In genomic region chr1:54715493-54716298, GRCh38 we compare ENCODE assay signal across 8 cellular contexts. TPM values are rescaled to one million over a fixed set of nuclear protein-coding genes. Genes with fewer than 3 reads are reported as not detected.
DNase-seq lines count a peak whose midpoint lies in the region; ATAC-seq, FAIRE-seq and TF ChIP-seq lines count a peak whose summit lies in the region.

Gene TTC4 (plus strand): TSS chr1:54715861. CDS start chr1:54715909, 48 bp downstream.

- peak within 1 kb of the TSS; percentile 77 for H3K27ac Mint-ChIP-seq in astrocyte (ENCODE audit: unreplicated experiment)

- FAIRE-seq in astrocyte (lab: Jason Lieb, UNC) = no peak

- no peaks in the 10 kb centered on the region for H3K9me2 ChIP-seq in hepatocyte (replicated peaks; ENCODE audit: insufficient read depth)

- TF ChIP-seq CTCF in astrocyte (IDR thresholded peaks at IDR 0.05; ENCODE audit: insufficient read depth, low read depth, low read length) (no peak), hepatocyte (IDR thresholded peaks at IDR 0.05; ENCODE audit: poor library complexity) (no peak)

- H4K20me1 ChIP-seq in astrocyte (ENCODE audit: insufficient read depth, low read length) (no peaks in the 10 kb centered on the region), hepatocyte (ENCODE audit: insufficient read depth, poor library complexity, severe bottlenecking) (no peaks in the 10 kb centered on the region)

- peak within 1 kb of the TSS; percentile 94 for H3K27ac ChIP-seq in astrocyte (ENCODE audit: low read depth, low read length)
- H3K27ac ChIP-seq in hepatocyte = peak within 1 kb of the TSS; percentile 68
- peak within 1 kb of the TSS in 1 of 2 donors; percentile 69 for H3K27ac ChIP-seq in aorta (ENCODE audit: low read depth in 1 of 2, low read length in 2 of 2)

- WGBS in hepatocyte (ENCODE audit: low lambda C conversion rate, missing lambda C conversion rate) = 2% methylated on average over 46 of the region's 51 CpGs
- WGBS in aorta, 2 donors = 1% methylated on average over 50 to 51 of the region's 51 CpGs

- H3K36me3 ChIP-seq in astrocyte (ENCODE audit: insufficient read depth, low read length) (peaks cover 7% of the 10 kb centered on the region), hepatocyte (replicated peaks; ENCODE audit: insufficient read depth, low read depth) (no peaks in the 10 kb centered on the region), aorta (ENCODE audit: control insufficient read depth in 1 of 2, insufficient read depth in 2 of 2, low read length in 1 of 2) (no peaks in the 10 kb centered on the region)

- peaks cover 26% of the 10 kb centered on the region for H3K27me3 Mint-ChIP-seq in astrocyte (ENCODE audit: low read depth, unreplicated experiment)

- H3K4me1 ChIP-seq in astrocyte (ENCODE audit: insufficient read depth, low read length) (peaks cover 7% of the 10 kb centered on the region), hepatocyte (ENCODE audit: insufficient read depth) (no peaks in the 10 kb centered on the region), aorta (ENCODE audit: control insufficient read depth in 1 of 2, insufficient read depth in 2 of 2, low read length in 2 of 2) (no peaks in the 10 kb centered on the region)

- H3K27me3 ChIP-seq in astrocyte (ENCODE audit: insufficient read depth, low read length) (peaks cover 2% of the 10 kb centered on the region), hepatocyte (peaks cover 4% of the 10 kb centered on the region), aorta (ENCODE audit: control insufficient read depth in 1 of 2, insufficient read depth in 2 of 2, low read length in 1 of 2) (no peaks in the 10 kb centered on the region)

- DNase-seq in NCI-H187 (lab: John Stamatoyannopoulos, UW) = peak; percentile 56 to 63
- DNase-seq in T-helper 22 cell (ENCODE audit: low read depth) = peak; percentile 63
- DNase-seq in astrocyte (ENCODE audit: low read depth) = peak; percentile 61
- DNase-seq in hepatocyte (ENCODE audit: low spot score) = peak; percentile 93
- peak; percentile 40 for DNase-seq in renal cortical epithelial cell (ENCODE audit: low read depth)
- peak; percentile 87 to 94 for DNase-seq in aorta

- H3K4me3 ChIP-seq in astrocyte (ENCODE audit: insufficient read depth, low read depth, low read length) = peak within 1 kb of the TSS; percentile 80
- H3K4me3 ChIP-seq in hepatocyte = peak within 1 kb of the TSS; percentile 88
- H3K4me3 ChIP-seq in aorta (ENCODE audit: low read length in 2 of 2) = peak within 1 kb of the TSS; percentile 55 to 67

- peak; percentile 51 for ATAC-seq in GM18499 (IDR thresholded peaks at IDR 0.05; ENCODE audit: insufficient read depth, unreplicated experiment)
- peak; percentile 91 for ATAC-seq in HG02884 (IDR thresholded peaks at IDR 0.05; ENCODE audit: unreplicated experiment)
- peak; percentile 98 for ATAC-seq in aorta (ENCODE audit: low FRiP score)

- H3K4me2 ChIP-seq in astrocyte (ENCODE audit: low read length) (peak within 1 kb of the TSS; percentile 88), hepatocyte (peak within 1 kb of the TSS; percentile 82)

- H3K9me3 Mint-ChIP-seq in astrocyte (ENCODE audit: unreplicated experiment) = no peaks in the 10 kb centered on the region

- peak within 1 kb of the TSS; percentile 91 for H3K9ac ChIP-seq in astrocyte (ENCODE audit: low read length)

- H2AFZ ChIP-seq in astrocyte (ENCODE audit: low read depth, low read length) = peak within 1 kb of the TSS; percentile 88
- H2AFZ ChIP-seq in hepatocyte = peak within 1 kb of the TSS; percentile 99

- H3K9me3 ChIP-seq in astrocyte (ENCODE audit: insufficient read depth, low read depth, low read length) = no peaks in the 10 kb centered on the region
- no peaks in the 10 kb centered on the region for H3K9me3 ChIP-seq in hepatocyte (ENCODE audit: low read depth)
- no peaks in the 10 kb centered on the region for H3K9me3 ChIP-seq in aorta (ENCODE audit: control insufficient read depth, low read length)

- intact Hi-C loops in aorta (cut with DNase I) = loop anchor here (2.0 to 10.0 kb wide), 3 partner anchors 49 to 221 kb away; partner anchors contain the start of genes ACOT11 (in 1 of the 2) and PARS2 (in 1 of the 2)

- H3K36me3 Mint-ChIP-seq in astrocyte (ENCODE audit: low read depth, unreplicated experiment) = no peaks in the 10 kb centered on the region

- H3K4me1 Mint-ChIP-seq in astrocyte (ENCODE audit: low read depth, unreplicated experiment) = peaks cover 6% of the 10 kb centered on the region

- H3K4me3 Mint-ChIP-seq in astrocyte (ENCODE audit: unreplicated experiment) = peak within 1 kb of the TSS; percentile 95

- H3K79me2 ChIP-seq in astrocyte (ENCODE audit: insufficient read depth, low read length) (peaks cover 34% of the 10 kb centered on the region), hepatocyte (peaks cover 17% of the 10 kb centered on the region)

RNA-seq across cellular contexts. Expression of gene TTC4, which starts in this region (rescaled TPM):
- 18.4 and 18.8 TPM in 2 replicates for total RNA-seq in astrocyte
- 19.4 and 20.0 TPM in 2 replicates for total RNA-seq in hepatocyte
- 14.0 and 14.3 TPM in 2 replicates for polyA plus RNA-seq in hepatocyte
- 26.0 and 26.6 TPM in 2 replicates for total RNA-seq in renal cortical epithelial cell
- 10 to 100 TPM; 13.0 to 15.2 TPM for total RNA-seq in aorta
- 10 to 100 TPM in 1 of 2 donors, 1 to 10 TPM in 1; 8.9 to 18.9 TPM for polyA plus RNA-seq in aorta

Comparison
In these comparisons a context has a peak if more than half of its experiments do, and no peak if none do; other contexts are left out.
1. DNase-seq: peak in every context shown above with its lines; median percentile 93 in hepatocyte; 90 in aorta; 63 in T-helper 22 cell; 61 in astrocyte; 60 in NCI-H187; 40 in renal cortical epithelial cell.